In genomic region chr16:3581392-3581791, GRCh38 we compare ENCODE assay signal across 24 cellular contexts. TPM values are rescaled to one million over a fixed set of nuclear protein-coding genes. Genes with fewer than 3 reads are reported as not detected.
"Had no signal": no experiment of that assay in that cellular context is flagged by ENCODE, and none has a peak within 500 bp of the region (broad histone marks: within the 10 kb centered on the region; RNA-seq: fewer than 3 reads in every experiment).

No MANE protein-coding gene starts in this region.

- ATAC-seq: activated T-cell treated with anti-CD3 and anti-CD28 coated beads, Interleukin-2, amount 50 U/mL, for 72 hours; left ventricle myocardium superior; mucosa of descending colon; SK-N-SH treated with all-trans-retinoic acid at 6 μM for 48 hours; stimulated activated effector memory CD8-positive, alpha-beta T cell treated with anti-CD3 and anti-CD28 coated beads, Interleukin-12 subunit alpha, Interleukin-12 subunit beta, amount 100 ng/mL, for 72 hours had no signal

- H3K4me1 ChIP-seq: testis had no signal

- H3K4me3 Mint-ChIP-seq: activated naive CD8-positive, alpha-beta T cell; activated T-cell treated with anti-CD3 and anti-CD28 coated beads, Interleukin-2, amount 50 U/mL, for 72 hours; endodermal cell; stimulated activated effector memory CD8-positive, alpha-beta T cell treated with anti-CD3 and anti-CD28 coated beads, Interleukin-12 subunit alpha, Interleukin-12 subunit beta, amount 100 ng/mL, for 72 hours had no signal

- H3K36me3 Mint-ChIP-seq: activated naive CD8-positive, alpha-beta T cell; naive B cell had no signal

- H3K36me3 ChIP-seq: cardiac muscle cell had no signal

- H3K4me1 Mint-ChIP-seq: endodermal cell had no signal

- H3K27ac ChIP-seq: cardiac muscle cell, sigmoid colon, testis, upper lobe of left lung had no signal

- H3K27me3 Mint-ChIP-seq: activated naive CD8-positive, alpha-beta T cell; naive B cell had no signal

- DNase-seq: activated CD4-positive, alpha-beta T cell treated with anti-CD3 and anti-CD28 coated beads for 48 hours; activated CD4-positive, CD25-positive, alpha-beta regulatory T cell; activated gamma-delta T cell; activated T-cell treated with anti-CD3 and anti-CD28 coated beads, Interleukin-2, amount 50 U/mL, for 72 hours; endodermal cell; foreskin melanocyte; kidney glomerular epithelial cell; left ventricle myocardium superior; mesenchymal stem cell; mucosa of descending colon; naive B cell; occipital lobe; sigmoid colon; stimulated activated CD4-positive, alpha-beta T cell treated with anti-CD3 and anti-CD28 coated beads, Interleukin-4, amount 100 ng/mL, for 24 hours; T-helper 1 cell; T-helper 9 cell; testis; upper lobe of left lung had no signal

- H3K9me3 ChIP-seq: mucosa of descending colon, sigmoid colon, testis, upper lobe of left lung had no signal

- H3K4me3 ChIP-seq: cardiac muscle cell, mucosa of descending colon, sigmoid colon, testis, upper lobe of left lung had no signal

- H3K27ac Mint-ChIP-seq: activated naive CD8-positive, alpha-beta T cell; activated T-cell treated with anti-CD3 and anti-CD28 coated beads, Interleukin-2, amount 50 U/mL, for 72 hours; endodermal cell; stimulated activated effector memory CD8-positive, alpha-beta T cell treated with anti-CD3 and anti-CD28 coated beads, Interleukin-12 subunit alpha, Interleukin-12 subunit beta, amount 100 ng/mL, for 72 hours had no signal

- H3K9me3 Mint-ChIP-seq: activated T-cell treated with anti-CD3 and anti-CD28 coated beads, Interleukin-2, amount 50 U/mL, for 72 hours; endodermal cell; naive B cell; stimulated activated effector memory CD8-positive, alpha-beta T cell treated with anti-CD3 and anti-CD28 coated beads, Interleukin-12 subunit alpha, Interleukin-12 subunit beta, amount 100 ng/mL, for 72 hours had no signal

- H3K27me3 ChIP-seq: cardiac muscle cell, testis, upper lobe of left lung had no signal

RNA-seq across cellular contexts. Expression of gene NLRC3, which starts 4.2 kb away (rescaled TPM):
- total RNA-seq: epithelial cell of proximal tubule had no signal
- polyA plus RNA-seq: fibroblast of lung had no signal
